In the genomic region with DNA sequence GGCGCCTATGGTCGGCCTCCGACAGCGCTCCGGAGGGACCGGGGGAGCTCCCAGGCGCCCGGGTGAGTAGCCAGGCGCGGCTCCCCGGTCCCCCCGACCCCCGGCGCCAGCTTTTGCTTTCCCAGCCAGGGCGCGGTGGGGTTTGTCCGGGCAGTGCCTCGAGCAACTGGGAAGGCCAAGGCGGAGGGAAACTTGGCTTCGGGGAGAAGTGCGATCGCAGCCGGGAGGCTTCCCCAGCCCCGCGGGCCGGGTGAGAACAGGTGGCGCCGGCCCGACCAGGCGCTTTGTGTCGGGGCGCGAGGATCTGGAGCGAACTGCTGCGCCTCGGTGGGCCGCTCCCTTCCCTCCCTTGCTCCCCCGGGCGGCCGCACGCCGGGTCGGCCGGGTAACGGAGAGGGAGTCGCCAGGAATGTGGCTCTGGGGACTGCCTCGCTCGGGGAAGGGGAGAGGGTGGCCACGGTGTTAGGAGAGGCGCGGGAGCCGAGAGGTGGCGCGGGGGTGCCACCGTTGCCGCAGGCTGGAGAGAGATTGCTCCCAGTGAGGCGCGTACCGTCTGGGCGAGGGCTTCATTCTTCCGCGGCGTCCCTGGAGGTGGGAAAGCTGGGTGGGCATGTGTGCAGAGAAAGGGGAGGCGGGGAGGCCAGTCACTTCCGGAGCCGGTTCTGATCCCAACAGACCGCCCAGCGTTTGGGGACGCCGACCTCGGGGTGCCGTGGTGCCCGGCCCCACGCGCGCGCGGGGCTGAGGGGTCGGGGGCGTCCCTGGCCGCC, we compare ENCODE assay signal across 8 cellular contexts. TPM values are rescaled to one million over a fixed set of nuclear protein-coding genes. Genes with fewer than 3 reads are reported as not detected.
DNase-seq lines count a peak whose midpoint lies in the region; ATAC-seq and TF ChIP-seq lines count a peak whose summit lies in the region.

No MANE protein-coding gene starts in this region.

- H3K27me3 Mint-ChIP-seq in activated T-helper 2 cell treated with anti-CD3 and anti-CD28 coated beads, Interferon-gamma antibody, Interleukin-2, Interleukin-4, amounts not matched to agents 10 μg/mL and 5 μg/mL and 100 μg/mL, durations not matched to agents 14 hours and 24 hours and 36 hours (ENCODE audit: low read depth) = peaks cover 40% of the 10 kb centered on the region

- H3K4me3 ChIP-seq in BLaER1 = peak overlapping the region; percentile 63
- peak overlapping the region; percentile 45 to 74 (median 60) for H3K4me3 ChIP-seq in heart left ventricle
- peak overlapping the region; percentile 87 for H3K4me3 ChIP-seq in ovary

- intact Hi-C loops in activated T-helper 2 cell treated with anti-CD3 and anti-CD28 coated beads, Interferon-gamma antibody, Interleukin-2, Interleukin-4, amounts not matched to agents 10 μg/mL and 5 μg/mL and 100 μg/mL, durations not matched to agents 14 hours and 24 hours and 36 hours (cut with micrococcal nuclease) = no loop called here
- intact Hi-C loops in heart left ventricle (cut with DNase I) (loop anchor here in 4 of 10 donors (5.0 to 10.0 kb wide), 4 partner anchors 147 to 167 kb away; no protein-coding TSS in a partner anchor), ovary (cut with DNase I) (loop anchor here (5.0 to 10.0 kb wide), 6 partner anchors 147 to 386 kb away; no protein-coding TSS in a partner anchor)

- H3K4me1 ChIP-seq in BLaER1 = peaks cover 35% of the 10 kb centered on the region
- H3K4me1 ChIP-seq in heart left ventricle = peaks cover 0 to 62% (median 2%) of the 10 kb centered on the region in 12 donors
- H3K4me1 ChIP-seq in ovary (ENCODE audit: insufficient read depth) = peaks cover 9% of the 10 kb centered on the region

- peak overlapping the region; percentile 70 for H3K27ac Mint-ChIP-seq in activated T-helper 2 cell treated with anti-CD3 and anti-CD28 coated beads, Interferon-gamma antibody, Interleukin-2, Interleukin-4, amounts not matched to agents 10 μg/mL and 5 μg/mL and 100 μg/mL, durations not matched to agents 14 hours and 24 hours and 36 hours

- H3K36me3 Mint-ChIP-seq in activated T-helper 2 cell treated with anti-CD3 and anti-CD28 coated beads, Interferon-gamma antibody, Interleukin-2, Interleukin-4, amounts not matched to agents 10 μg/mL and 5 μg/mL and 100 μg/mL, durations not matched to agents 14 hours and 24 hours and 36 hours (ENCODE audit: low read depth) = peaks cover 8% of the 10 kb centered on the region

- TF ChIP-seq POLR2A in heart left ventricle (IDR thresholded peaks at IDR 0.05) (no peak), ovary (IDR thresholded peaks at IDR 0.05) (no peak)

- H3K9me3 ChIP-seq in BLaER1 (peaks cover 14% of the 10 kb centered on the region), heart left ventricle (no peaks in the 10 kb centered on the region), ovary (no peaks in the 10 kb centered on the region)

- no peak for TF ChIP-seq EP300 in ovary (IDR thresholded peaks at IDR 0.05)

- TF ChIP-seq CTCF in heart left ventricle (IDR thresholded peaks at IDR 0.05) (peak in 5 of 12 donors; percentile 6 to 33 (median 17)), ovary (IDR thresholded peaks at IDR 0.05) (peak in 1 of 3 donors; percentile 38)

- H3K27me3 ChIP-seq in BLaER1 (peaks cover 44% of the 10 kb centered on the region), heart left ventricle (peaks cover 0 to 46% (median 20%) of the 10 kb centered on the region in 9 donors), ovary (no peaks in the 10 kb centered on the region)

- H3K36me3 ChIP-seq in BLaER1 = no peaks in the 10 kb centered on the region
- no peaks in the 10 kb centered on the region for H3K36me3 ChIP-seq in heart left ventricle
- H3K36me3 ChIP-seq in ovary = no peaks in the 10 kb centered on the region

- peaks cover 15% of the 10 kb centered on the region for H4K20me1 ChIP-seq in BLaER1

- peak overlapping the region; percentile 86 for H3K4me3 Mint-ChIP-seq in activated T-helper 2 cell treated with anti-CD3 and anti-CD28 coated beads, Interferon-gamma antibody, Interleukin-2, Interleukin-4, amounts not matched to agents 10 μg/mL and 5 μg/mL and 100 μg/mL, durations not matched to agents 14 hours and 24 hours and 36 hours (ENCODE audit: low read depth)

- H3K27ac ChIP-seq in BLaER1 (no peak overlapping the region), heart left ventricle (peak overlapping the region in 10 of 12 donors; percentile 16 to 90 (median 60)), ovary (peak overlapping the region; percentile 84 to 91)

- H3K9me3 Mint-ChIP-seq in activated T-helper 2 cell treated with anti-CD3 and anti-CD28 coated beads, Interferon-gamma antibody, Interleukin-2, Interleukin-4, amounts not matched to agents 10 μg/mL and 5 μg/mL and 100 μg/mL, durations not matched to agents 14 hours and 24 hours and 36 hours = no peaks in the 10 kb centered on the region

- WGBS in heart left ventricle, 4 donors = 1 to 4% (median 1%) methylated on average over 31 to 81 of the region's 81 CpGs
- WGBS in ovary, 3 donors = 1% methylated on average over 66 to 81 of the region's 81 CpGs

- H3K4me1 Mint-ChIP-seq in activated T-helper 2 cell treated with anti-CD3 and anti-CD28 coated beads, Interferon-gamma antibody, Interleukin-2, Interleukin-4, amounts not matched to agents 10 μg/mL and 5 μg/mL and 100 μg/mL, durations not matched to agents 14 hours and 24 hours and 36 hours (ENCODE audit: low read depth) = peaks cover 35% of the 10 kb centered on the region

- peak overlapping the region; percentile 85 for H3K4me2 ChIP-seq in BLaER1

- DNase-seq in HUDEP-2 (lab: John Stamatoyannopoulos, UW; ENCODE audit: unreplicated experiment in 76 of 76) (peak in 40 of 76 experiments; percentile 10 to 59 (median 38)), heart left ventricle (peak in 3 of 5 donors; percentile 31 to 67 (median 45)), ovary (peak; percentile 47 to 74 (median 64)), DMS79 (lab: John Stamatoyannopoulos, UW) (no peak)
- no peak for DNase-seq in activated T-helper 2 cell treated with anti-CD3 and anti-CD28 coated beads, Interferon-gamma antibody, Interleukin-2, Interleukin-4, amounts not matched to agents 10 μg/mL and 5 μg/mL and 100 μg/mL, durations not matched to agents 14 hours and 24 hours and 36 hours (ENCODE audit: low spot score)
- no peak for DNase-seq in effector CD4-positive, alpha-beta T cell

- H3K9ac ChIP-seq in BLaER1 = no peak overlapping the region

- peak; percentile 27 for ATAC-seq in GM18907 (IDR thresholded peaks at IDR 0.05; ENCODE audit: unreplicated experiment)
- peak in 3 of 4 donors; percentile 60 to 70 (median 60) for ATAC-seq in heart left ventricle

RNA-seq across cellular contexts. Expression of a gene that starts 0.6 kb away (rescaled TPM):
- total RNA-seq in activated T-helper 2 cell treated with anti-CD3 and anti-CD28 coated beads, Interferon-gamma antibody, Interleukin-2, Interleukin-4, amounts not matched to agents 10 μg/mL and 5 μg/mL and 100 μg/mL, durations not matched to agents 14 hours and 24 hours and 36 hours = 38.6 and 39.1 TPM in 2 replicates
- total RNA-seq in heart left ventricle (10 to 100 TPM in 2 of 9 donors, 1 to 10 TPM in 7; 1.5 to 52.5 (median 2.7) TPM), ovary (100 to 1,000 TPM in 4 of 7 donors, 10 to 100 TPM in 3; 72.0 to 133 (median 103) TPM)
- polyA plus RNA-seq in heart left ventricle (1 to 10 TPM; 1.0 TPM), ovary (10 to 100 TPM; 39.3 to 57.6 TPM)

Comparison
In these comparisons a context has a peak if more than half of its experiments do, and no peak if none do; other contexts are left out.
1. DNase-seq: peak in HUDEP-2 (40 of 76), heart left ventricle (3 of 5) and ovary (5 of 5); none in activated T-helper 2 cell treated with anti-CD3 and anti-CD28 coated beads, Interferon-gamma antibody, Interleukin-2, Interleukin-4, amounts not matched to agents 10 μg/mL and 5 μg/mL and 100 μg/mL, durations not matched to agents 14 hours and 24 hours and 36 hours (single experiment), DMS79 (single experiment) and effector CD4-positive, alpha-beta T cell (single experiment).
2. Peak in every context shown above with its lines, with median percentiles within 50 percentile points of each other: H3K4me3 ChIP-seq.